Comparison of ENCODE assay signal across 3 cellular contexts in genomic region chr2:27866237-27866636, GRCh38.
TF ChIP-seq lines count a peak whose summit lies in the region.

No MANE protein-coding gene starts in this region.

TF ChIP-seq in A549, 52 proteins besides CTCF, POLR2A, EP300 and RAD21 (continues in another document):
- TF ChIP-seq NFE2L2 (conservative IDR thresholded peaks at IDR 0.05; ENCODE audit: low read length) (no peak), E2F6 (IDR thresholded peaks at IDR 0.05; ENCODE audit: borderline replicate concordance, low read depth) (no peak), HOXB13 (CRISPR knock-in tag; IDR thresholded peaks at IDR 0.05; ENCODE audit: low read depth) (no peak), REST (IDR thresholded peaks at IDR 0.05) (no peak), USF2 (IDR thresholded peaks at IDR 0.05) (no peak), TFCP2L1 (CRISPR knock-in tag; IDR thresholded peaks at IDR 0.05) (no peak), SREBF2 (IDR thresholded peaks at IDR 0.05) (no peak), HDAC2 (IDR thresholded peaks at IDR 0.05) (no peak), PHF8 (IDR thresholded peaks at IDR 0.05; ENCODE audit: borderline replicate concordance, low read depth) (no peak), POLR2AphosphoS2 (conservative IDR thresholded peaks at IDR 0.05; ENCODE audit: low read length) (no peak), MAX (IDR thresholded peaks at IDR 0.05) (no peak), JUNB (IDR thresholded peaks at IDR 0.05) (no peak), CHD2 (IDR thresholded peaks at IDR 0.05; ENCODE audit: low read length, partially characterized antibody) (no peak), FOSB (CRISPR knock-in tag; IDR thresholded peaks at IDR 0.05) (no peak), SMC3 (IDR thresholded peaks at IDR 0.05) (no peak), ZC3H11A (IDR thresholded peaks at IDR 0.05) (no peak)

TF ChIP-seq in IMR-90, 13 proteins besides CTCF, POLR2A, EP300 and RAD21:
- TF ChIP-seq CHD1 (IDR thresholded peaks at IDR 0.05; ENCODE audit: low read depth, low read length) (no peak), CEBPB (IDR thresholded peaks at IDR 0.05; ENCODE audit: low read depth, low read length) (no peak)

TF ChIP-seq in endothelial cell of umbilical vein, 7 proteins besides CTCF, POLR2A, EP300 and RAD21:
- no peak for TF ChIP-seq MYC (IDR thresholded peaks at IDR 0.05; ENCODE audit: low read depth, low read length)
- no peak for TF ChIP-seq GATA2 (IDR thresholded peaks at IDR 0.05; ENCODE audit: insufficient read depth, insufficient read length, low read depth, low read length)
- TF ChIP-seq EZH2 (IDR thresholded peaks at IDR 0.05; ENCODE audit: borderline replicate concordance, low read depth, low read length, severe bottlenecking): no peak
- no peak for TF ChIP-seq POLR2AphosphoS5 (IDR thresholded peaks at IDR 0.05; ENCODE audit: insufficient read depth, low read depth, low read length)
- TF ChIP-seq FOS (IDR thresholded peaks at IDR 0.05; ENCODE audit: borderline replicate concordance, insufficient read depth, low read length): no peak
- no peak for TF ChIP-seq MAX (IDR thresholded peaks at IDR 0.05; ENCODE audit: insufficient read depth, insufficient read length)
- TF ChIP-seq JUN (IDR thresholded peaks at IDR 0.05; ENCODE audit: borderline replicate concordance, insufficient read depth, insufficient read length, low read depth): no peak
